ENCODE assay signal across 17 cellular contexts in genomic region chr15:65619636-65620290, GRCh38.
"Had no signal": no experiment of that assay in that cellular context is flagged by ENCODE, and none has a peak within 500 bp of the region (broad histone marks: within the 10 kb centered on the region; RNA-seq: fewer than 3 reads in every experiment).

No MANE protein-coding gene starts in this region.

- H3K4me3 ChIP-seq: left ventricle myocardium inferior, ovary, thyroid gland, upper lobe of right lung had no signal

- DNase-seq: activated CD4-positive, alpha-beta memory T cell treated with anti-CD3 and anti-CD28 coated beads, Interleukin-2, amount 10 ng/mL, durations not matched to agents 7 days and 5 days; activated CD4-positive, alpha-beta T cell treated with anti-CD3 and anti-CD28 coated beads, Interleukin-2, amount 10 ng/mL, durations not matched to agents 24 days and 14 days; activated effector memory CD4-positive, alpha-beta T cell treated with Interleukin-2 at 50 U/mL for 16 hours; activated naive CD4-positive, alpha-beta T cell treated with anti-CD3 and anti-CD28 coated beads for 36 hours; activated naive CD8-positive, alpha-beta T cell treated with anti-CD3 and anti-CD28 coated beads, Interleukin-2, amount 10 ng/mL, durations not matched to agents 7 days and 5 days; activated T-cell treated with anti-CD3 and anti-CD28 coated beads, Interleukin-2, amount 50 U/mL, for 72 hours; amygdala; foreskin melanocyte; hypothalamus; left ventricle myocardium inferior; ovary; right cardiac atrium; stimulated activated CD4-positive, alpha-beta T cell treated with anti-CD3 and anti-CD28 coated beads, Interleukin-4, amount 100 ng/mL, for 4 hours; stimulated activated naive CD8-positive, alpha-beta T cell treated with anti-CD3 and anti-CD28 coated beads, Interleukin-15, Interleukin-2, amounts not matched to agents 100 U/mL and 50 U/mL, for 24 hours; thyroid gland; upper lobe of right lung had no signal

- H3K27ac ChIP-seq: left ventricle myocardium inferior, neutrophil, ovary, thyroid gland, upper lobe of right lung had no signal

- H3K4me1 ChIP-seq: left ventricle myocardium inferior, thyroid gland, upper lobe of right lung had no signal

- H3K36me3 ChIP-seq: neutrophil, ovary had no signal

- H3K9me3 ChIP-seq: left ventricle myocardium inferior, neutrophil, ovary, thyroid gland, upper lobe of right lung had no signal

- H3K27me3 ChIP-seq: neutrophil, ovary, thyroid gland, upper lobe of right lung had no signal

- ATAC-seq: activated T-cell treated with anti-CD3 and anti-CD28 coated beads, Interleukin-2, amount 50 U/mL, for 72 hours; right cardiac atrium; stimulated activated naive CD8-positive, alpha-beta T cell treated with anti-CD3 and anti-CD28 coated beads, Interleukin-15, Interleukin-2, amounts not matched to agents 100 U/mL and 50 U/mL, for 24 hours; upper lobe of right lung had no signal
